ENCODE assay signal across 20 cellular contexts in the genomic region with DNA sequence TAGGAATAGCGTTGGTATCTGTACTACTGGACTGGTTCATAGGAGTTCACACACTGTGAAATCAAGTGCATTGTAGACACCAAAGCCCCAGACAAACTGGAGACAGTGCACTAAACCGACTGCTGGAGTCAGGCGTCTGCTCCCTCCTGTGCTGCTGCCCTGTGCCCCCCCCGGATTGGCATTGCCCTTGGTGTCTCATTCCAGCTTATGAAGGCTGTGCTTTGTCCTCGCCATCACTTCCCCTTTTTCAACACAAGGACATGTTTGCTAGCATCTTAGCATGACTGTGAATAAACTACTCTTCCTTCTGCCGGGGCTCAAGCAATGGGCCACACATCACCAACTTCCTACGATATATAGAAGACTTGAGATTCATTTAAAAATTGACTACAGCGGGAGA.
DNase-seq lines count a peak whose midpoint lies in the region; TF ChIP-seq lines count a peak whose summit lies in the region.
"Had no signal": no experiment of that assay in that cellular context is flagged by ENCODE, and none has a peak within 500 bp of the region (broad histone marks: within the 10 kb centered on the region; RNA-seq: fewer than 3 reads in every experiment).

No MANE protein-coding gene starts in this region.

- no TSS peak for BruUV-seq in Caco-2 (replicated peaks; lab: Mats Ljungman, UMichigan)

- H3K4me1 Mint-ChIP-seq in Caco-2 (ENCODE audit: low read depth, unreplicated experiment) = peaks cover 12% of the 10 kb centered on the region
- H3K4me1 Mint-ChIP-seq: activated naive CD8-positive, alpha-beta T cell treated with anti-CD3 and anti-CD28 coated beads, Interleukin-2, amount 10 ng/mL, durations not matched to agents 7 days and 5 days; CD4-positive, CD25-positive, alpha-beta regulatory T cell had no signal

- no peaks in the 10 kb centered on the region for H3K27me3 ChIP-seq in Caco-2 (replicated peaks; ENCODE audit: control insufficient read depth, insufficient read depth, low read length)
- no peaks in the 10 kb centered on the region for H3K27me3 ChIP-seq in H7 (ENCODE audit: control insufficient read depth, insufficient read depth, low read length)
- H3K27me3 ChIP-seq: esophagus muscularis mucosa, hepatocyte, pancreas had no signal

- CTCF ChIA-PET in Caco-2 (lab: Charles Lee) = interaction anchor here (0.6 kb wide), 1 partner anchor 13 kb away, joined by 4 read pairs; no protein-coding TSS in a partner anchor

- no peak for TF ChIP-seq CTCF in Caco-2 (IDR thresholded peaks at IDR 0.05; ENCODE audit: insufficient read depth in 1 of 2, low read depth in 1 of 2, low read length in 1 of 2, severe bottlenecking in 1 of 2, unreplicated experiment in 1 of 2)

- H3K4me3 Mint-ChIP-seq in Caco-2 (ENCODE audit: unreplicated experiment) = no peak overlapping the region
- H3K4me3 Mint-ChIP-seq: activated CD8-positive, alpha-beta T cell treated with anti-CD3 and anti-CD28 coated beads for 36 hours; activated naive CD8-positive, alpha-beta T cell treated with anti-CD3 and anti-CD28 coated beads, Interleukin-2, amount 10 ng/mL, durations not matched to agents 7 days and 5 days; CD4-positive, CD25-positive, alpha-beta regulatory T cell; IgD-negative memory B cell had no signal

- no peaks in the 10 kb centered on the region for H3K9me3 Mint-ChIP-seq in Caco-2 (ENCODE audit: unreplicated experiment)
- H3K9me3 Mint-ChIP-seq: activated CD8-positive, alpha-beta T cell treated with anti-CD3 and anti-CD28 coated beads for 36 hours; activated naive CD8-positive, alpha-beta T cell treated with anti-CD3 and anti-CD28 coated beads, Interleukin-2, amount 10 ng/mL, durations not matched to agents 7 days and 5 days had no signal

- H3K9me3 ChIP-seq in Caco-2 = no peaks in the 10 kb centered on the region
- H3K9me3 ChIP-seq: esophagus muscularis mucosa, pancreas had no signal

- H3K4me1 ChIP-seq in Caco-2 = peaks cover 5% of the 10 kb centered on the region
- H3K4me1 ChIP-seq: pancreas had no signal

- no peaks in the 10 kb centered on the region for H3K36me3 ChIP-seq in Caco-2 (ENCODE audit: control insufficient read depth, insufficient read depth, low read length)
- no peaks in the 10 kb centered on the region for H3K36me3 ChIP-seq in H7 (replicated peaks; ENCODE audit: control insufficient read depth, insufficient read depth, low read length)
- H3K36me3 ChIP-seq: pancreas had no signal

- intact Hi-C loops in Caco-2 (cut with micrococcal nuclease; ENCODE audit: unreplicated experiment) = no loop called here

- no peaks in the 10 kb centered on the region for H3K27me3 Mint-ChIP-seq in Caco-2 (ENCODE audit: insufficient read depth, unreplicated experiment)

- POLR2A ChIA-PET in Caco-2 (lab: Charles Lee) = no interaction called here

- no peak overlapping the region for H3K27ac Mint-ChIP-seq in Caco-2 (ENCODE audit: unreplicated experiment)
- H3K27ac Mint-ChIP-seq: activated CD8-positive, alpha-beta T cell treated with anti-CD3 and anti-CD28 coated beads for 36 hours; activated naive CD8-positive, alpha-beta T cell treated with anti-CD3 and anti-CD28 coated beads, Interleukin-2, amount 10 ng/mL, durations not matched to agents 7 days and 5 days; CD4-positive, CD25-positive, alpha-beta regulatory T cell; IgD-negative memory B cell had no signal

- DNase-seq in Ammon's horn (ENCODE audit: low spot score) = peak; percentile 95
- DNase-seq in MV-4-11 (lab: John Stamatoyannopoulos, UW) = peak; percentile 62
- peak in 51 of 58 donors; percentile 14 to 88 (median 63) for DNase-seq in anterior cingulate cortex (lab: John Stamatoyannopoulos, UW)
- peak; percentile 65 for DNase-seq in middle frontal gyrus (ENCODE audit: extremely low spot score, low spot score)
- no peak for DNase-seq in Caco-2
- no peak for DNase-seq in H7
- no peak for DNase-seq in NCI-H524 treated with DMSO at 0.1 percent for 48 hours (lab: John Stamatoyannopoulos, UW)
- DNase-seq in stimulated activated naive CD4-positive, alpha-beta T cell (lab: John Stamatoyannopoulos, UW) = no peak
- DNase-seq: activated CD8-positive, alpha-beta T cell treated with anti-CD3 and anti-CD28 coated beads for 36 hours; activated naive CD8-positive, alpha-beta T cell treated with anti-CD3 and anti-CD28 coated beads, Interleukin-2, amount 10 ng/mL, durations not matched to agents 7 days and 5 days; CD4-positive, CD25-positive, alpha-beta regulatory T cell; DND-41; NCI-H1417; NCI-H2171 treated with DMSO at 0.1 percent for 48 hours; pancreas; stimulated activated naive CD4-positive, alpha-beta T cell treated with Interleukin-2 at 50 U/mL for 16 hours had no signal

- H3K4me3 ChIP-seq in Caco-2 (ENCODE audit: low read depth, low read length) (no peak overlapping the region), H7 (ENCODE audit: insufficient read depth, low read depth, low read length) (no peak overlapping the region)
- H3K4me3 ChIP-seq: esophagus muscularis mucosa, hepatocyte, pancreas, smooth muscle cell had no signal

- H3K36me3 Mint-ChIP-seq in Caco-2 (ENCODE audit: insufficient read depth, unreplicated experiment) = peaks cover 6% of the 10 kb centered on the region
- H3K36me3 Mint-ChIP-seq: activated naive CD8-positive, alpha-beta T cell treated with anti-CD3 and anti-CD28 coated beads, Interleukin-2, amount 10 ng/mL, durations not matched to agents 7 days and 5 days; CD4-positive, CD25-positive, alpha-beta regulatory T cell had no signal

Comparison
In these comparisons a context has a peak if more than half of its experiments do, and no peak if none do; other contexts are left out.
1. DNase-seq: peak in Ammon's horn (single experiment), MV-4-11 (single experiment), anterior cingulate cortex (51 of 58) and middle frontal gyrus (single experiment); none in Caco-2 (0 of 2), H7 (single experiment), NCI-H524 treated with DMSO at 0.1 percent for 48 hours (single experiment) and stimulated activated naive CD4-positive, alpha-beta T cell (0 of 6).